Comparison of ENCODE assay signal across 8 cellular contexts in the genomic region with DNA sequence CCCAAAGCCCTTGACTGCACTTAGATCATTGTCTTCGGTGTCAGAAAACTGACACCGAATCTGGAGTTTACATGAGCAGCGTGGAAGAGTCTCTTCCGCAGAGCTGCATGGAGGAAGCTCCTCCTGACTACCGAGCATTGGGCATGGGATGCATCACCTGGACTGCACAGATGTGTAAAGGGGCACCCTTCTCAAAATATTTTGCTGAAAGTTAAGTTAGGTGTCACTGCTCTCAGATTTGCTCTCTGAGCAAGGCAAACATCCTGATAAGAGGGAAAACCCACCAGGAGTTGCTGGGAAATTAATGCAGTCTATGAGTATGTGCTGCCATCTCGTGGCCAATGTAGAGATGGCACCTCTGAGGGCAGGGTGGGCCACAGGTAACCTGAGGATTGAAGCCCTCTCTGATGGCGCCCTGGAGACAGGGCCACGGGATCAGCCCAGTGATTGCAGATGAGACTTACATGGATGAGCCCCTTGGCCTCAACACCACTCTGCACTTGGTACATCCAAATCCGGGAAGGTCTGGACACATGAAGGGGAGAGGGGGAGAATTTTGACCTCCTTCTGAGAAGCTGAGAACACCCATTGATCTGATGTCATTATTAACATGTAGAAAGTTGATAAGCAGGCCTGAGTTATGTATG.
DNase-seq lines count a peak whose midpoint lies in the region; ATAC-seq and TF ChIP-seq lines count a peak whose summit lies in the region.

No MANE protein-coding gene starts in this region.

- H3K9me3 ChIP-seq in CD8-positive, alpha-beta T cell (ENCODE audit: low read length): no peaks in the 10 kb centered on the region
- no peaks in the 10 kb centered on the region for H3K9me3 ChIP-seq in SK-N-SH
- no peaks in the 10 kb centered on the region for H3K9me3 ChIP-seq in adipocyte (ENCODE audit: control insufficient read depth, low read length)
- H3K9me3 ChIP-seq in right cardiac atrium (ENCODE audit: control insufficient read depth, low read length): no peaks in the 10 kb centered on the region
- H3K9me3 ChIP-seq in gastrocnemius medialis: no peaks in the 10 kb centered on the region

- no peaks in the 10 kb centered on the region for H3K36me3 ChIP-seq in CD8-positive, alpha-beta T cell (ENCODE audit: insufficient read depth, low read length)
- H3K36me3 ChIP-seq in SK-N-SH (replicated peaks in 1 of 2; ENCODE audit: control insufficient read depth in 1 of 2, insufficient read depth in 2 of 2, low read length in 1 of 2): no peaks in the 10 kb centered on the region
- H3K36me3 ChIP-seq in adipocyte (ENCODE audit: control insufficient read depth, insufficient read depth, low read length, severe bottlenecking): no peaks in the 10 kb centered on the region
- no peaks in the 10 kb centered on the region for H3K36me3 ChIP-seq in gastrocnemius medialis

- peak; percentile 78 for TF ChIP-seq RAD21 in SK-N-SH (IDR thresholded peaks at IDR 0.05; ENCODE audit: low read length)

- H3K27me3 Mint-ChIP-seq in CD8-positive, alpha-beta T cell (ENCODE audit: low read depth): peaks cover 17% of the 10 kb centered on the region

- no peak overlapping the region for H3K4me3 Mint-ChIP-seq in CD8-positive, alpha-beta T cell

- ATAC-seq in CD8-positive, alpha-beta T cell: peak; percentile 86
- ATAC-seq in GM19351 (IDR thresholded peaks at IDR 0.05; ENCODE audit: unreplicated experiment) (peak; percentile 86), HG03469 (IDR thresholded peaks at IDR 0.05; ENCODE audit: unreplicated experiment) (peak; percentile 79), right cardiac atrium (peak; percentile 71 to 72), gastrocnemius medialis (peak in 1 of 2 donors; percentile 66), HG03108 (IDR thresholded peaks at IDR 0.05; ENCODE audit: unreplicated experiment) (no peak)

- CTCF ChIA-PET in CD8-positive, alpha-beta T cell (lab: Charles Lee): interaction anchor here (0.6 to 6.0 kb wide), 31 partner anchors 8 to 901 kb away, joined by 3 to 173 read pairs (median 4); a partner anchor contains a TSS
- CTCF ChIA-PET in SK-N-SH (lab: Yijun Ruan, JAX): interaction anchor here (0.6 to 4.8 kb wide), 16 partner anchors 9 to 671 kb away, joined by 3 to 97 read pairs (median 4); no protein-coding TSS in a partner anchor

- peak; percentile 21 to 76 (median 51) for DNase-seq in CD8-positive, alpha-beta T cell
- DNase-seq in SK-N-SH (peak; percentile 59), adipocyte (ENCODE audit: low read depth) (peak; percentile 76), right cardiac atrium (peak; percentile 37 to 74 (median 68)), gastrocnemius medialis (peak in 1 of 2 donors; percentile 25)

- 4% methylated on average over 6 of the region's 9 CpGs for WGBS in SK-N-SH (ENCODE audit: low lambda C conversion rate)
- WGBS in right cardiac atrium: 7% methylated on average over 9 of the region's 9 CpGs

- H3K79me2 ChIP-seq in SK-N-SH (ENCODE audit: insufficient read depth): no peaks in the 10 kb centered on the region

- intact Hi-C loops in CD8-positive, alpha-beta T cell (cut with DNase I, micrococcal nuclease): loop anchor here (1.0 to 5.0 kb wide), 6 partner anchors 14 to 1359 kb away; no protein-coding TSS in a partner anchor
- intact Hi-C loops in right cardiac atrium (cut with DNase I) (loop anchor here in 2 of 4 donors (2.0 to 10.0 kb wide), 2 partner anchors 77 to 669 kb away; no protein-coding TSS in a partner anchor), gastrocnemius medialis (cut with DNase I; ENCODE audit: low total_unique reads) (loop anchor here (1.0 to 10.0 kb wide), 2 partner anchors 14 to 399 kb away; no protein-coding TSS in a partner anchor)

- H2AFZ ChIP-seq in SK-N-SH (ENCODE audit: low read depth): 0 out of 2 replicates have a peak overlapping the region, but pooled peaks have one; percentile 31

- H3K9me3 Mint-ChIP-seq in CD8-positive, alpha-beta T cell: peaks cover 2% of the 10 kb centered on the region

- no peaks in the 10 kb centered on the region for H3F3A ChIP-seq in SK-N-SH (replicated peaks; ENCODE audit: insufficient read depth)

- H3K27ac ChIP-seq in CD8-positive, alpha-beta T cell (ENCODE audit: low read depth, low read length): no peak overlapping the region
- H3K27ac ChIP-seq in SK-N-SH (ENCODE audit: low read depth in 2 of 2, low read length in 1 of 2) (no peak overlapping the region), right cardiac atrium (ENCODE audit: low read length) (no peak overlapping the region), gastrocnemius medialis (no peak overlapping the region)

- TF ChIP-seq POLR2A in gastrocnemius medialis (IDR thresholded peaks at IDR 0.05): no peak

- no peaks in the 10 kb centered on the region for H3K36me3 Mint-ChIP-seq in CD8-positive, alpha-beta T cell

- no peaks in the 10 kb centered on the region for H3K4me1 ChIP-seq in CD8-positive, alpha-beta T cell (ENCODE audit: insufficient read depth, low read length)
- no peaks in the 10 kb centered on the region for H3K4me1 ChIP-seq in SK-N-SH (ENCODE audit: control insufficient read depth in 1 of 2, insufficient read depth in 2 of 2, low read depth in 1 of 2, low read length in 1 of 2)
- H3K4me1 ChIP-seq in adipocyte (ENCODE audit: control insufficient read depth, insufficient read depth, low read length): peaks cover 6% of the 10 kb centered on the region
- no peaks in the 10 kb centered on the region for H3K4me1 ChIP-seq in right cardiac atrium (ENCODE audit: control insufficient read depth, insufficient read depth, low read length)
- H3K4me1 ChIP-seq in gastrocnemius medialis: peaks cover 0 to 3% of the 10 kb centered on the region in 2 donors

- in situ Hi-C loops in gastrocnemius medialis (cut with MboI; ENCODE audit: low sequenced_read_pairs in 4 of 4): no loop called here

- no peaks in the 10 kb centered on the region for H4K20me1 ChIP-seq in SK-N-SH (ENCODE audit: insufficient read depth)

- H3K9ac ChIP-seq in SK-N-SH (no peak overlapping the region), adipocyte (ENCODE audit: low read length) (peak overlapping the region; percentile 16)

- peak overlapping the region; percentile 58; the same call in 1 of the 2 replicates for H3K4me2 ChIP-seq in SK-N-SH

- no peaks in the 10 kb centered on the region for H3K27me3 ChIP-seq in CD8-positive, alpha-beta T cell (ENCODE audit: insufficient read depth, low read length)
- H3K27me3 ChIP-seq in SK-N-SH (ENCODE audit: insufficient read depth): peaks cover 11% of the 10 kb centered on the region
- H3K27me3 ChIP-seq in adipocyte (replicated peaks; ENCODE audit: control insufficient read depth, insufficient read depth, low read length): peaks cover 8% of the 10 kb centered on the region
- H3K27me3 ChIP-seq in right cardiac atrium (ENCODE audit: control insufficient read depth, insufficient read depth): no peaks in the 10 kb centered on the region
- peaks cover 0 to 3% (median 0%) of the 10 kb centered on the region in 3 donors for H3K27me3 ChIP-seq in gastrocnemius medialis

- TF ChIP-seq EP300 in SK-N-SH (IDR thresholded peaks at IDR 0.05; ENCODE audit: borderline replicate concordance in 1 of 2, low read depth in 1 of 2, low read length in 1 of 2): no peak

- H3K9me2 ChIP-seq in SK-N-SH: no peaks in the 10 kb centered on the region

- TF ChIP-seq CTCF in CD8-positive, alpha-beta T cell (IDR thresholded peaks at IDR 0.05): peak; percentile 95
- TF ChIP-seq CTCF in SK-N-SH (IDR thresholded peaks at IDR 0.05) (peak; percentile 94), gastrocnemius medialis (IDR thresholded peaks at IDR 0.05 in 4 of 5, conservative IDR thresholded peaks at IDR 0.05 in 1 of 5) (peak; percentile 82 to 92 (median 85))

- H3K4me1 Mint-ChIP-seq in CD8-positive, alpha-beta T cell (ENCODE audit: low read depth): no peaks in the 10 kb centered on the region

- POLR2A ChIA-PET in CD8-positive, alpha-beta T cell (lab: Charles Lee): interaction anchor here (0.7 to 1.2 kb wide), 2 partner anchors 15 to 396 kb away, joined by 3 to 4 read pairs; no protein-coding TSS in a partner anchor
- POLR2A ChIA-PET in SK-N-SH (lab: Yijun Ruan, JAX): no interaction called here

- H3K27ac Mint-ChIP-seq in CD8-positive, alpha-beta T cell: no peak overlapping the region

- no peak overlapping the region for H3K4me3 ChIP-seq in CD8-positive, alpha-beta T cell (ENCODE audit: low read depth, low read length)
- H3K4me3 ChIP-seq in SK-N-SH (ENCODE audit: low read depth in 2 of 2, low read length in 1 of 2) (peak overlapping the region in 1 of 2 experiments; percentile 49; a peak in 1 of 4 replicates), adipocyte (ENCODE audit: low read length) (peak overlapping the region; percentile 68), right cardiac atrium (ENCODE audit: low read length) (no peak overlapping the region), gastrocnemius medialis (no peak overlapping the region)

TF ChIP-seq in SK-N-SH, 30 proteins besides CTCF, POLR2A, EP300 and RAD21:
- TF ChIP-seq, protein P1, sequence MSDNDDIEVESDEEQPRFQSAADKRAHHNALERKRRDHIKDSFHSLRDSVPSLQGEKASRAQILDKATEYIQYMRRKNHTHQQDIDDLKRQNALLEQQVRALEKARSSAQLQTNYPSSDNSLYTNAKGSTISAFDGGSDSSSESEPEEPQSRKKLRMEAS (IDR thresholded peaks at IDR 0.05; ENCODE audit: low read depth): no peak
- TF ChIP-seq MXI1 (IDR thresholded peaks at IDR 0.05; ENCODE audit: low read depth, low read length) (no peak), CHD2 (IDR thresholded peaks at IDR 0.05; ENCODE audit: low read length, partially characterized antibody) (no peak), SMC3 (IDR thresholded peaks at IDR 0.05; ENCODE audit: low read depth, low read length) (peak; percentile 68)
